1 cellular context compared by ENCODE assay signal in the genomic region with DNA sequence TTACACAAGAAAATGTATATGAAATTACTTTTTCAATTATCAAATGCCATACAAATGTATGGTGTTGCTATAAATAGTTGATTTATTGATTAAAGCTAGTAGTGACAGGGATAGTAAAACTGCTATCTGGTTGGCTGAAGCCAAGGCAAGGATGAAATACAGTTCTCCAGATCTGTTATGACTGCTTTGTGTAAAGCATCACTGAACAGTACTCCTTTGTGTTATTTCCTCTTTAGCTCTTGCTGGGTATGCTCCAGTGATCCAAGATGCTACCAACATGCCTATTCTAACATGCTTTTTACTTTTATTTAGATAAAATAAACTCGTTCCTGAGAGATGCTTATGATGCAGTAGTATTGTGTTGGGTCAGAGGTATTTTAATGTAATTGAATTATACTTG.
TF ChIP-seq lines count a peak whose summit lies in the region.

No MANE protein-coding gene starts in this region.

TF ChIP-seq in K562, 482 proteins besides CTCF, POLR2A, EP300 and RAD21 (continued from another document):
- TF ChIP-seq, protein P1, sequence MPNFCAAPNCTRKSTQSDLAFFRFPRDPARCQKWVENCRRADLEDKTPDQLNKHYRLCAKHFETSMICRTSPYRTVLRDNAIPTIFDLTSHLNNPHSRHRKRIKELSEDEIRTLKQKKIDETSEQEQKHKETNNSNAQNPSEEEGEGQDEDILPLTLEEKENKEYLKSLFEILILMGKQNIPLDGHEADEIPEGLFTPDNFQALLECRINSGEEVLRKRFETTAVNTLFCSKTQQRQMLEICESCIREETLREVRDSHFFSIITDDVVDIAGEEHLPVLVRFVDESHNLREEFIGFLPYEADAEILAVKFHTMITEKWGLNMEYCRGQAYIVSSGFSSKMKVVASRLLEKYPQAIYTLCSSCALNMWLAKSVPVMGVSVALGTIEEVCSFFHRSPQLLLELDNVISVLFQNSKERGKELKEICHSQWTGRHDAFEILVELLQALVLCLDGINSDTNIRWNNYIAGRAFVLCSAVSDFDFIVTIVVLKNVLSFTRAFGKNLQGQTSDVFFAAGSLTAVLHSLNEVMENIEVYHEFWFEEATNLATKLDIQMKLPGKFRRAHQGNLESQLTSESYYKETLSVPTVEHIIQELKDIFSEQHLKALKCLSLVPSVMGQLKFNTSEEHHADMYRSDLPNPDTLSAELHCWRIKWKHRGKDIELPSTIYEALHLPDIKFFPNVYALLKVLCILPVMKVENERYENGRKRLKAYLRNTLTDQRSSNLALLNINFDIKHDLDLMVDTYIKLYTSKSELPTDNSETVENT (CRISPR knock-in tag; IDR thresholded peaks at IDR 0.05) = no peak
